In genomic region chr4:87679449-87680169, GRCh38 we compare ENCODE assay signal across 8 cellular contexts. TPM values are rescaled to one million over a fixed set of nuclear protein-coding genes. Genes with fewer than 3 reads are reported as not detected.
DNase-seq lines count a peak whose midpoint lies in the region; ATAC-seq, FAIRE-seq and TF ChIP-seq lines count a peak whose summit lies in the region.

No MANE protein-coding gene starts in this region.

- H3K9me3 ChIP-seq in fibroblast of lung (ENCODE audit: control insufficient read depth, insufficient read depth, low read depth, low read length): no peaks in the 10 kb centered on the region

- peak; percentile 61 for DNase-seq in AG08395 (ENCODE audit: low spot score)
- DNase-seq in GM12891 (ENCODE audit: insufficient read length, low spot score): peak; percentile 13
- DNase-seq in NCI-H2171 (lab: John Stamatoyannopoulos, UW): peak; percentile 11
- DNase-seq in activated CD8-positive, alpha-beta memory T cell treated with anti-CD3 and anti-CD28 coated beads, Interleukin-2, amount 50 U/mL, for 4 hours: peak; percentile 32
- DNase-seq in fibroblast of lung (ENCODE audit: low read depth in 2 of 2): peak; percentile 47 to 73
- peak; percentile 48 for DNase-seq in urothelium cell line (ENCODE audit: low spot score)

- no peak overlapping the region for H2AFZ ChIP-seq in fibroblast of lung (ENCODE audit: low read length)

- no peaks in the 10 kb centered on the region for H3K27me3 ChIP-seq in fibroblast of lung (ENCODE audit: control insufficient read depth, insufficient read depth, low read length)

- no peak overlapping the region for H3K4me3 Mint-ChIP-seq in nephron

- H3K27ac Mint-ChIP-seq in nephron: no peak overlapping the region

- no peak overlapping the region for H3K4me2 ChIP-seq in fibroblast of lung (ENCODE audit: extremely low read depth, insufficient read depth, low read length)

- ATAC-seq in GM21717 (IDR thresholded peaks at IDR 0.05; ENCODE audit: unreplicated experiment): no peak

- no peak for TF ChIP-seq POLR2A in GM12891 (IDR thresholded peaks at IDR 0.05; ENCODE audit: low read depth, low read length)

- H3K4me3 ChIP-seq in fibroblast of lung (replicated peaks in 1 of 4; ENCODE audit: control extremely low read depth in 1 of 4, insufficient read depth in 1 of 4, low read depth in 3 of 4, low read length in 4 of 4): no peak overlapping the region

- H4K20me1 ChIP-seq in fibroblast of lung (ENCODE audit: control insufficient read depth, extremely low read depth, insufficient read depth, low read length): no peaks in the 10 kb centered on the region

- no peak overlapping the region for H3K27ac ChIP-seq in fibroblast of lung (ENCODE audit: insufficient read depth, low read length)

- no peaks in the 10 kb centered on the region for H3K36me3 ChIP-seq in fibroblast of lung (ENCODE audit: control insufficient read depth, insufficient read depth, low read length)

- H3K36me3 Mint-ChIP-seq in nephron (ENCODE audit: low read depth): peaks cover 3% of the 10 kb centered on the region

- H3K79me2 ChIP-seq in fibroblast of lung (ENCODE audit: control insufficient read depth, insufficient read depth, low read length): no peaks in the 10 kb centered on the region

- no peaks in the 10 kb centered on the region for H3K4me1 ChIP-seq in fibroblast of lung (ENCODE audit: control insufficient read depth, extremely low read depth, insufficient read depth, low read length)

- no peak overlapping the region for H3K9ac ChIP-seq in fibroblast of lung (ENCODE audit: insufficient read depth, low read length)

- TF ChIP-seq CTCF in fibroblast of lung (conservative IDR thresholded peaks at IDR 0.05 in 1 of 2, IDR thresholded peaks at IDR 0.05 in 1 of 2; ENCODE audit: low read depth in 1 of 2, low read length in 2 of 2) (peak; percentile 69 to 76), nephron (IDR thresholded peaks at IDR 0.05; ENCODE audit: unreplicated experiment in 3 of 3) (peak; percentile 66 to 84 (median 77))

- FAIRE-seq in GM12891 (lab: Jason Lieb, UNC) (peak; percentile 40), urothelium cell line (lab: Jason Lieb, UNC) (peak; percentile 37)

- H3K9me3 Mint-ChIP-seq in nephron: peaks cover 13% of the 10 kb centered on the region

- H3K4me1 Mint-ChIP-seq in nephron: peaks cover 21% of the 10 kb centered on the region

- no peaks in the 10 kb centered on the region for H3K27me3 Mint-ChIP-seq in nephron (ENCODE audit: low read depth)

TF ChIP-seq in GM12891, 5 proteins besides CTCF, POLR2A, EP300 and RAD21:
- TF ChIP-seq PAX5 (IDR thresholded peaks at IDR 0.05; ENCODE audit: insufficient read depth, low read length, severe bottlenecking) (no peak), POLR2AphosphoS5 (IDR thresholded peaks at IDR 0.05; ENCODE audit: low read depth, low read length) (no peak), TAF1 (IDR thresholded peaks at IDR 0.05; ENCODE audit: low read depth, low read length) (no peak), POU2F2 (IDR thresholded peaks at IDR 0.05; ENCODE audit: low read depth, low read length) (no peak), SPI1 (IDR thresholded peaks at IDR 0.05; ENCODE audit: low read depth, low read length) (no peak)

RNA-seq across cellular contexts. Expression of gene DMP1, which starts 29.5 kb away (rescaled TPM):
- not detected for polyA plus RNA-seq in GM12891 (2012; ENCODE audit: low read depth, missing spikeins)
- not detected in 2 replicates for total RNA-seq in fibroblast of lung
- not detected in 2 replicates for polyA plus RNA-seq in fibroblast of lung
- polyA plus RNA-seq in fibroblast of lung (2012): not detected in 2 replicates
- not detected in 2 replicates for polyA minus RNA-seq in fibroblast of lung (ENCODE audit: low replicate concordance)

Comparison
In these comparisons a context has a peak if more than half of its experiments do, and no peak if none do; other contexts are left out.
1. DNase-seq: peak in every context shown above with its lines; median percentile 61 in AG08395; 60 in fibroblast of lung; 48 in urothelium cell line; 32 in activated CD8-positive, alpha-beta memory T cell treated with anti-CD3 and anti-CD28 coated beads, Interleukin-2, amount 50 U/mL, for 4 hours; 13 in GM12891; 11 in NCI-H2171.